In genomic region chr7:100496509-100496908, GRCh38 we compare ENCODE assay signal across 30 cellular contexts. TPM values are rescaled to one million over a fixed set of nuclear protein-coding genes. Genes with fewer than 3 reads are reported as not detected.
"Had no signal": no experiment of that assay in that cellular context is flagged by ENCODE, and none has a peak within 500 bp of the region (broad histone marks: within the 10 kb centered on the region; RNA-seq: fewer than 3 reads in every experiment).

No MANE protein-coding gene starts in this region.

- H3K4me1 ChIP-seq: parathyroid adenoma, uterus had no signal

- H3K9ac ChIP-seq: neural progenitor cell, parathyroid adenoma had no signal

- H3K79me2 ChIP-seq: parathyroid adenoma had no signal

- H3K4me2 ChIP-seq: neural progenitor cell, smooth muscle cell had no signal

- H3K4me3 ChIP-seq: neural progenitor cell, ovary, psoas muscle, skin epidermis, smooth muscle cell, spleen, suprapubic skin, testis, tibial artery, transverse colon, upper lobe of right lung, uterus had no signal

- H3K9me3 ChIP-seq: ovary, psoas muscle, spleen, suprapubic skin, testis, tibial artery, transverse colon, upper lobe of right lung, uterus had no signal

- ATAC-seq: natural killer cell; psoas muscle; right cardiac atrium; sciatic nerve; stimulated activated memory B cell treated with anti-CD40 and anti-IgM and Interleukin-4, amounts not matched to agents 10 μg/mL and 1 μg/mL and 100 μg/mL, for 72 hours; stimulated activated naive CD8-positive, alpha-beta T cell treated with anti-CD3 and anti-CD28 coated beads, Interleukin-15, amount 100 ng/mL, for 72 hours; stimulated activated naive CD8-positive, alpha-beta T cell treated with anti-CD3 and anti-CD28 coated beads, Interleukin-15, Interleukin-2, amounts not matched to agents 100 U/mL and 50 U/mL, for 24 hours; upper lobe of right lung had no signal

- H3K36me3 ChIP-seq: neural progenitor cell, ovary, spleen, suprapubic skin, tibial artery, transverse colon, upper lobe of right lung, uterus had no signal

- H3K27ac ChIP-seq: neural progenitor cell, ovary, parathyroid adenoma, psoas muscle, skin epidermis, spleen, suprapubic skin, testis, tibial artery, transverse colon, upper lobe of right lung, uterus had no signal

- DNase-seq: natural killer cell; occipital lobe; ovary; right cardiac atrium; spleen; stimulated activated CD4-positive, alpha-beta T cell treated with anti-CD3 and anti-CD28 coated beads, Interleukin-12 subunit alpha, Interleukin-12 subunit beta, amount 100 ng/mL, for 4 hours; stimulated activated CD4-positive, alpha-beta T cell treated with anti-CD3 and anti-CD28 coated beads, Interleukin-1b, Interleukin-23, amount 100 ng/mL, for 48 hours; stimulated activated CD4-positive, alpha-beta T cell treated with anti-CD3 and anti-CD28 coated beads, Interleukin-4, amount 100 ng/mL, for 1 hour; stimulated activated CD4-positive, alpha-beta T cell treated with anti-CD3 and anti-CD28 coated beads, Interleukin-4, amount 100 ng/mL, for 4 hours; stimulated activated CD8-positive, alpha-beta memory T cell treated with anti-CD3 and anti-CD28 coated beads, Interleukin-4, amount 100 ng/mL, for 48 hours; stimulated activated naive CD4-positive, alpha-beta T cell; stimulated activated naive CD8-positive, alpha-beta T cell treated with anti-CD3 and anti-CD28 coated beads, Interleukin-15, amount 100 ng/mL, for 72 hours; stimulated activated naive CD8-positive, alpha-beta T cell treated with anti-CD3 and anti-CD28 coated beads, Interleukin-15, Interleukin-2, amounts not matched to agents 100 U/mL and 50 U/mL, for 24 hours; substantia nigra; testis; tibial artery; transverse colon; upper lobe of right lung; uterus had no signal

- H2AFZ ChIP-seq: neural progenitor cell, parathyroid adenoma had no signal

- H3K27me3 ChIP-seq: ovary, testis, upper lobe of right lung, uterus had no signal

RNA-seq across cellular contexts. Expression of gene NYAP1, which starts 12.8 kb away (rescaled TPM):
- polyA plus RNA-seq: smooth muscle cell had no signal

RNA-seq across cellular contexts. Expression of gene SPACDR, which starts 32.4 kb away (rescaled TPM):
- total RNA-seq: occipital lobe, psoas muscle, renal cortical epithelial cell, smooth muscle cell, transverse colon, urinary bladder had no signal
- polyA plus RNA-seq: neural cell had no signal
